8 cellular contexts compared by ENCODE assay signal in the genomic region with DNA sequence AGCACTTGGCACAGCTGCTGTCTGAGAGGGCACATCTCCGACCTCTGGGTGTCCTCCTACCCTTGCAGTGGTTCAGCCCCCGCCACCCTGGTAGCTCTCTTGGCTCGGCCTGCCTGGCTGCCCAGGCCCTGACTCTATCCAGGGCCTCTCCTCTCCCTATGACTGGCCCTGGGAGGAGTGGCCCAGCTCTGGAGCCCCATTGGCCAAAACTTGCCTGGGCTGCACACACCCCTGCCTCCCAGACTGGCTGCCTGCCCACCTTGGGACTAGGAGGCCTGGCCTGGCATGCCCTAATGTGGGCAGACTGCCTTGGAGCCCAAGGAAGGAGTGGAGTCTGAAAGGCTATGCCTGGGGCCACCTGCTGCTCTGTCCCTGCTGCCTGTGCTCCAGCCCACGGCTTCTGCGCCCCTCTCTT. TPM values are rescaled to one million over a fixed set of nuclear protein-coding genes. Genes with fewer than 3 reads are reported as not detected.
DNase-seq lines count a peak whose midpoint lies in the region; TF ChIP-seq lines count a peak whose summit lies in the region.

No MANE protein-coding gene starts in this region.

- DNase-seq in AG08396 (ENCODE audit: low spot score) (peak; percentile 98), NCI-H2171 (lab: John Stamatoyannopoulos, UW) (peak; percentile 22), dorsolateral prefrontal cortex (peak; percentile 40 to 85 (median 79)), midbrain (lab: John Stamatoyannopoulos, UW) (peak; percentile 80), OCI-M2 (lab: John Stamatoyannopoulos, UW; ENCODE audit: unreplicated experiment) (no peak), NCI-H2227 (lab: John Stamatoyannopoulos, UW; ENCODE audit: unreplicated experiment) (no peak), GM13977 (ENCODE audit: low spot score) (no peak)
- DNase-seq in stimulated activated naive CD4-positive, alpha-beta T cell treated with Interleukin-2 at 50 U/mL for 16 hours (lab: John Stamatoyannopoulos, UW) = no peak

- in situ Hi-C loops in GM13977 (cut with MboI; ENCODE audit: low pct_unique_long_range_greater_than_20kb, low sequenced_read_pairs, unreplicated experiment) = no loop called here

- peak overlapping the region in 48 of 59 donors; percentile 6 to 86 (median 67) for H3K27ac ChIP-seq in dorsolateral prefrontal cortex

- no peaks in the 10 kb centered on the region for H3K27me3 ChIP-seq in dorsolateral prefrontal cortex

- TF ChIP-seq CTCF in dorsolateral prefrontal cortex (IDR thresholded peaks at IDR 0.05 in 54 of 56, conservative IDR thresholded peaks at IDR 0.05 in 2 of 56; ENCODE audit: low read depth in 1 of 56, partially characterized antibody in 56 of 56) = peak in 2 of 56 donors; percentile 20 to 24
- no peak for TF ChIP-seq CTCF in GM13977 (IDR thresholded peaks at IDR 0.05; ENCODE audit: extremely low read depth, insufficient read depth, missing control alignments)

- intact Hi-C loops in dorsolateral prefrontal cortex (cut with DNase I) = no loop called here

- no peak overlapping the region for H3K4me3 ChIP-seq in dorsolateral prefrontal cortex

RNA-seq across cellular contexts. Expression of a gene that starts 33.6 kb away (rescaled TPM):
- 10 to 100 TPM; 13.3 to 66.0 (median 31.4) TPM for total RNA-seq in dorsolateral prefrontal cortex

RNA-seq across cellular contexts. Expression of a gene that starts 41.7 kb away (rescaled TPM):
- not detected for total RNA-seq in dorsolateral prefrontal cortex

RNA-seq across cellular contexts. Expression of a gene that starts 60.0 kb away (rescaled TPM):
- total RNA-seq in dorsolateral prefrontal cortex = 10 to 100 TPM; 12.5 to 68.6 (median 26.4) TPM

Comparison
In these comparisons a context has a peak if more than half of its experiments do, and no peak if none do; other contexts are left out.
1. DNase-seq: peak in AG08396 (single experiment), NCI-H2171 (single experiment), dorsolateral prefrontal cortex (10 of 10) and midbrain (single experiment); none in OCI-M2 (single experiment), NCI-H2227 (single experiment), stimulated activated naive CD4-positive, alpha-beta T cell treated with Interleukin-2 at 50 U/mL for 16 hours (single experiment) and GM13977 (single experiment).